ENCODE assay signal across 8 cellular contexts in the genomic region with DNA sequence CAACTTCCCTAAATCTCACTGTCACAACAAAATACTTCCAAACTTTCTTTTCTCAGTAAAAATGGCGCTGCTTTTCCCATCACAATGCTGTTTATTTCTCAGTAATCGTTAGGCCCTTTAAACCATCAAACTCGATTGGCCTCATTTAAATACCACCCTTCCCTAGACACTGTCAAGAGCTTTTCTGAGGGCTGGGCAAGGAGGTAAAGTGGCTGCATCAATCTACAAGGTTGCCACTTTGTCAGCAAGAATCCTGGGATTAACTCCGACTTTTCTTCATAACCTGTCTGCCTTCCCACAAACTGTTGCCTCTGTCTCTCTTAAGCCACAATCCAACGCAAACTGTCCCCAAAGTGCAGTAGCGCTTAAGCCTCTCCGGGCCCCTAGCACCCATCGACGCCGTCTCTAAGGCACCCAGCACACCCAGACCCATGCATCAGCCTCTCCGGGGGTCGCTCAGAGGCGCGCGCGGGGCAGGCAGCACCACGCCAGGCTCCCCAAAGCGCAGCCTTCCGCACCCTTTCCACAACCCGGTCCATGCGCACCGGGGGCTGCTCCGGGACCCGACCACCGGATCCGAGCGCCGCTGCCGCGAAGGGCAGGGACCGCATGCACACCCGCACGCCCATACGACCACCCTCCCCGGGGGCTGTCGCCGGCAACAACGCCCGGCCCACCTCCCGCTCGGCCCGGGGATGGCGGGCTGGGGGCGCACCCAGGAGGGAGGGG. TPM values are rescaled to one million over a fixed set of nuclear protein-coding genes. Genes with fewer than 3 reads are reported as not detected.
A peak's percentile ranks its signal among the peaks of the same experiment; 100 is the strongest.
DNase-seq lines count a peak whose midpoint lies in the region; ATAC-seq and TF ChIP-seq lines count a peak whose summit lies in the region.

No MANE protein-coding gene starts in this region.

- peaks cover 6 to 31% (median 24%) of the 10 kb centered on the region in 4 donors for H3K4me1 ChIP-seq in esophagus muscularis mucosa
- no peaks in the 10 kb centered on the region for H3K4me1 ChIP-seq in aorta (ENCODE audit: control insufficient read depth in 1 of 2, insufficient read depth in 2 of 2, low read length in 2 of 2)

- TF ChIP-seq EP300 in esophagus muscularis mucosa (IDR thresholded peaks at IDR 0.05), result no peak

- ATAC-seq in natural killer cell, result no peak
- ATAC-seq in aorta (ENCODE audit: low FRiP score), result peak; percentile 3

- peak overlapping the region; percentile 8 to 86 (median 84) for H3K27ac ChIP-seq in esophagus muscularis mucosa (replicated peaks in 1 of 4)
- no peak overlapping the region for H3K27ac ChIP-seq in aorta (ENCODE audit: low read depth in 1 of 2, low read length in 2 of 2)

- DNase-seq in DMS53 (lab: John Stamatoyannopoulos, UW), result peak; percentile 33
- no peak for DNase-seq in DMS53 treated with DMSO at 0.1 percent for 48 hours (lab: John Stamatoyannopoulos, UW; ENCODE audit: unreplicated experiment)
- no peak for DNase-seq in activated CD4-positive, alpha-beta memory T cell treated with anti-CD3 and anti-CD28 coated beads, Interleukin-2, amount 10 ng/mL, durations not matched to agents 7 days and 5 days
- DNase-seq in esophagus muscularis mucosa (ENCODE audit: extremely low spot score), result no peak
- DNase-seq in natural killer cell, result peak; percentile 20
- peak; percentile 50 to 76 for DNase-seq in aorta
- no peak for DNase-seq in T1000 (lab: John Stamatoyannopoulos, UW)

- H3K27me3 Mint-ChIP-seq in IgD-negative memory B cell, result peaks cover 12% of the 10 kb centered on the region
- H3K27me3 Mint-ChIP-seq in activated CD4-positive, alpha-beta memory T cell treated with anti-CD3 and anti-CD28 coated beads, Interleukin-2, amount 10 ng/mL, durations not matched to agents 7 days and 5 days, result peaks cover 8% of the 10 kb centered on the region
- H3K27me3 Mint-ChIP-seq in natural killer cell (ENCODE audit: low read depth in 2 of 2), result peaks cover 0 to 6% of the 10 kb centered on the region in 2 donors

- TF ChIP-seq CTCF in esophagus muscularis mucosa (IDR thresholded peaks at IDR 0.05), result no peak
- TF ChIP-seq CTCF in natural killer cell (IDR thresholded peaks at IDR 0.05), result no peak

- H3K9me3 Mint-ChIP-seq in IgD-negative memory B cell, result no peaks in the 10 kb centered on the region
- H3K9me3 Mint-ChIP-seq in activated CD4-positive, alpha-beta memory T cell treated with anti-CD3 and anti-CD28 coated beads, Interleukin-2, amount 10 ng/mL, durations not matched to agents 7 days and 5 days, result no peaks in the 10 kb centered on the region
- H3K9me3 Mint-ChIP-seq in natural killer cell, result no peaks in the 10 kb centered on the region

- 3% methylated on average over 16 of the region's 44 CpGs for whole genome bisulfite sequencing in esophagus muscularis mucosa
- 2 to 3% methylated on average over 41 to 44 of the region's 44 CpGs for WGBS in aorta, 2 donors

- H3K36me3 ChIP-seq in esophagus muscularis mucosa, result no peaks in the 10 kb centered on the region
- no peaks in the 10 kb centered on the region for H3K36me3 ChIP-seq in aorta (ENCODE audit: control insufficient read depth in 1 of 2, insufficient read depth in 2 of 2, low read length in 1 of 2)

- H3K27ac Mint-ChIP-seq in IgD-negative memory B cell (peak overlapping the region in 1 of 3 donors; percentile 35), natural killer cell (peak overlapping the region in 1 of 2 donors; percentile 47)
- no peak overlapping the region for H3K27ac Mint-ChIP-seq in activated CD4-positive, alpha-beta memory T cell treated with anti-CD3 and anti-CD28 coated beads, Interleukin-2, amount 10 ng/mL, durations not matched to agents 7 days and 5 days

- no peaks in the 10 kb centered on the region for H3K27me3 ChIP-seq in esophagus muscularis mucosa
- H3K27me3 ChIP-seq in aorta (ENCODE audit: control insufficient read depth in 1 of 2, insufficient read depth in 2 of 2, low read length in 1 of 2), result no peaks in the 10 kb centered on the region

- peak overlapping the region; percentile 75 to 92 (median 82) for H3K4me3 Mint-ChIP-seq in IgD-negative memory B cell
- H3K4me3 Mint-ChIP-seq in activated CD4-positive, alpha-beta memory T cell treated with anti-CD3 and anti-CD28 coated beads, Interleukin-2, amount 10 ng/mL, durations not matched to agents 7 days and 5 days, result peak overlapping the region; percentile 74
- H3K4me3 Mint-ChIP-seq in natural killer cell, result peak overlapping the region; percentile 76

- H3K9me3 ChIP-seq in esophagus muscularis mucosa (no peaks in the 10 kb centered on the region), aorta (ENCODE audit: control insufficient read depth, low read length) (no peaks in the 10 kb centered on the region)

- TF ChIP-seq POLR2A in esophagus muscularis mucosa (IDR thresholded peaks at IDR 0.05; ENCODE audit: low read depth), result no peak

- CTCF ChIA-PET in activated CD4-positive, alpha-beta memory T cell treated with anti-CD3 and anti-CD28 coated beads, Interleukin-2, amount 10 ng/mL, durations not matched to agents 7 days and 5 days (lab: Charles Lee), result no interaction called here

- POLR2A ChIA-PET in activated CD4-positive, alpha-beta memory T cell treated with anti-CD3 and anti-CD28 coated beads, Interleukin-2, amount 10 ng/mL, durations not matched to agents 7 days and 5 days (lab: Charles Lee), result interaction anchor here (1.1 kb wide), 1 partner anchor 321 kb away, joined by 3 read pairs; the partner anchor contains the start of gene ID2

- H3K4me1 Mint-ChIP-seq in IgD-negative memory B cell, result peaks cover 4 to 7% (median 5%) of the 10 kb centered on the region in 3 donors
- H3K4me1 Mint-ChIP-seq in activated CD4-positive, alpha-beta memory T cell treated with anti-CD3 and anti-CD28 coated beads, Interleukin-2, amount 10 ng/mL, durations not matched to agents 7 days and 5 days, result peaks cover 19% of the 10 kb centered on the region
- peaks cover 7 to 16% of the 10 kb centered on the region in 2 donors for H3K4me1 Mint-ChIP-seq in natural killer cell

- H3K4me3 ChIP-seq in esophagus muscularis mucosa, result peak overlapping the region; percentile 79 to 90 (median 86)
- peak overlapping the region; percentile 71 to 87 for H3K4me3 ChIP-seq in aorta (ENCODE audit: low read length in 2 of 2)

- H3K36me3 Mint-ChIP-seq in IgD-negative memory B cell (no peaks in the 10 kb centered on the region), natural killer cell (no peaks in the 10 kb centered on the region)
- no peaks in the 10 kb centered on the region for H3K36me3 Mint-ChIP-seq in activated CD4-positive, alpha-beta memory T cell treated with anti-CD3 and anti-CD28 coated beads, Interleukin-2, amount 10 ng/mL, durations not matched to agents 7 days and 5 days (ENCODE audit: low read depth)

- intact Hi-C loops in esophagus muscularis mucosa (cut with DNase I), result no loop called here
- intact Hi-C loops in natural killer cell (cut with micrococcal nuclease), result no loop called here
- intact Hi-C loops in aorta (cut with DNase I), result loop anchor here in 1 of 2 donors (10.0 kb wide), 1 partner anchor 168 kb away; the partner anchor contains the start of gene KIDINS220

RNA-seq across cellular contexts. Expression of gene MBOAT2, which starts 0.7 kb away (rescaled TPM):
- polyA plus RNA-seq in IgD-negative memory B cell (not detected), aorta (10 to 100 TPM in 1 of 2 donors, 1 to 10 TPM in 1; 5.0 to 11.6 TPM)
- total RNA-seq in activated CD4-positive, alpha-beta memory T cell treated with anti-CD3 and anti-CD28 coated beads, Interleukin-2, amount 10 ng/mL, durations not matched to agents 7 days and 5 days, result 1 to 10 TPM; 4.6 to 5.1 TPM
- total RNA-seq in esophagus muscularis mucosa (10 to 100 TPM; 14.1 to 19.9 (median 17.0) TPM), natural killer cell (10 to 100 TPM in 1 of 3 donors, 1 to 10 TPM in 2; 2.9 to 18.4 (median 4.2) TPM), aorta (10 to 100 TPM; 18.4 to 26.3 TPM)

Comparison
In these comparisons a context has a peak if more than half of its experiments do, and no peak if none do; other contexts are left out.
1. DNase-seq: peak in DMS53 (single experiment), natural killer cell (single experiment) and aorta (2 of 2); none in DMS53 treated with DMSO at 0.1 percent for 48 hours (single experiment), activated CD4-positive, alpha-beta memory T cell treated with anti-CD3 and anti-CD28 coated beads, Interleukin-2, amount 10 ng/mL, durations not matched to agents 7 days and 5 days (single experiment), esophagus muscularis mucosa (single experiment) and T1000 (single experiment).
2. H3K27ac ChIP-seq: peak in esophagus muscularis mucosa (4 of 4); none in aorta (0 of 2).
3. Peak in every context shown above with its lines, with median percentiles within 50 percentile points of each other: H3K4me3 Mint-ChIP-seq.